Comparison of ENCODE assay signal across 1 cellular context in genomic region chr1:146036990-146037646, GRCh38.
TF ChIP-seq lines count a peak whose summit lies in the region.

No MANE protein-coding gene starts in this region.

TF ChIP-seq in HepG2, 621 proteins besides CTCF, POLR2A, EP300 and RAD21 (continued from another document):
- TF ChIP-seq TFE3 (CRISPR knock-in tag; IDR thresholded peaks at IDR 0.05) (no peak), ZNF501 (CRISPR knock-in tag; IDR thresholded peaks at IDR 0.05) (peak; percentile 70; the same call in 1 of the 2 replicates), ZBTB43 (CRISPR knock-in tag; conservative IDR thresholded peaks at IDR 0.05) (no peak), LRRFIP1 (CRISPR knock-in tag; conservative IDR thresholded peaks at IDR 0.05) (no peak), NFYB (CRISPR knock-in tag; IDR thresholded peaks at IDR 0.05) (no peak), PHF20 (CRISPR knock-in tag; IDR thresholded peaks at IDR 0.05) (no peak)
